12 cellular contexts compared by ENCODE assay signal in the genomic region with DNA sequence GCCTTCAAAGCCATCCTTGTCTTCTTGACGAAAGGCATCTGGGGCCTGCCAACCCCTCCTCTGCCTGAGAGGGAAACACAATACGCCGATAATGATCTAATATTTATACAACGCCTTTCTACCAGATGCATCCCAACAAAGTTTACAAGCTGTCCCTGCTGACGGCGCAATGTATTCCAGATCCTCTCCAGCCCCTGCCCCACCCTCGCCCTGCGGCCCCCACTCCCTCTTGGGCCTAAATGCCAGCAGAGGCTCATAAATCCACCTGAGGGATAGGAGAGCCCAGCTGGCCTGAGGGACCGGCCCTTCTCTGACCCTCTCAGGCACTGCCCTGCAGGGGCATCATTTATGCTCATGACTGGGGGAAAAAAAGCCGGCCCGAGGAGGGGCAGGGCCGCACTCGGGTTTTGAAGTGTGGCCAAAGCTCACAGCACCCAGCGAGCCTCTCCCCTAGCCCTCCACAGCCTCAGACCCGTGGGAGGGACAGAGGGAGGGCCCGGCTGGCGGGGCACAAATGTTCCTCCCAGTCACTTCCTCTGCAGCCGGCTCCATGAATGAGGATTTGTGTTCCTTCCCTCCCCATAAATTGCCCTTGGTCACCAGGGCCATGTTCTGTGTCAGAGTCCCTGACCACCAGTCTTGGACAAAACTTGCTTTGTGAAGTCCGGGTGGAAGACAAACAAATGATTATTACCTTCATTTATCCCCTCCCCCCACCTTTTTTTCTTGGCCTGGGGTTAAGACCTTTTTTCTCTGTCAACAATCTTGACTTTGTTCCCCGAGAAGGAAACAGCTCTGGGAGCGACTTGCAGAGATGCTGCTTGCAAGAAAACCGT.
DNase-seq lines count a peak whose midpoint lies in the region; ATAC-seq and TF ChIP-seq lines count a peak whose summit lies in the region.
"Had no signal": no experiment of that assay in that cellular context is flagged by ENCODE, and none has a peak within 500 bp of the region (broad histone marks: within the 10 kb centered on the region; RNA-seq: fewer than 3 reads in every experiment).

No MANE protein-coding gene starts in this region.

- peaks cover 11% of the 10 kb centered on the region for H3K27me3 Mint-ChIP-seq in brain
- H3K27me3 Mint-ChIP-seq in activated CD8-positive, alpha-beta T cell treated with anti-CD3 and anti-CD28 coated beads for 36 hours: peaks cover 8% of the 10 kb centered on the region

- peaks cover 37% of the 10 kb centered on the region for H3K4me1 Mint-ChIP-seq in brain
- H3K4me1 Mint-ChIP-seq in activated CD8-positive, alpha-beta T cell treated with anti-CD3 and anti-CD28 coated beads for 36 hours (ENCODE audit: low read depth): peaks cover under 1% of the 10 kb centered on the region
- H3K4me1 Mint-ChIP-seq: activated naive CD4-positive, alpha-beta T cell treated with anti-CD3 and anti-CD28 coated beads, Interleukin-2, amount 50 U/mL, for 24 hours; CD8-positive, alpha-beta memory T cell had no signal

- H3K9me3 Mint-ChIP-seq in brain: peaks cover 0 to 2% (median 0%) of the 10 kb centered on the region in 5 experiments
- no peaks in the 10 kb centered on the region for H3K9me3 Mint-ChIP-seq in activated CD8-positive, alpha-beta T cell treated with anti-CD3 and anti-CD28 coated beads for 36 hours
- H3K9me3 Mint-ChIP-seq: activated naive CD4-positive, alpha-beta T cell treated with anti-CD3 and anti-CD28 coated beads, Interleukin-2, amount 50 U/mL, for 24 hours; CD8-positive, alpha-beta memory T cell had no signal

- H3K9me3 ChIP-seq in HEK293 (ENCODE audit: control insufficient read depth, insufficient read depth, low read depth, low read length): no peaks in the 10 kb centered on the region
- no peaks in the 10 kb centered on the region for H3K9me3 ChIP-seq in sigmoid colon

- no peak for TF ChIP-seq POLR2A in sigmoid colon (IDR thresholded peaks at IDR 0.05)

- peak; percentile 83 for ATAC-seq in left colon
- ATAC-seq in activated CD8-positive, alpha-beta T cell treated with anti-CD3 and anti-CD28 coated beads for 36 hours: no peak

- POLR2A ChIA-PET in HEK293 (lab: Yijun Ruan, JAX): no interaction called here
- POLR2A ChIA-PET in activated CD8-positive, alpha-beta T cell treated with anti-CD3 and anti-CD28 coated beads for 36 hours (lab: Charles Lee): no interaction called here

- H3K4me3 ChIP-seq in HEK293 (ENCODE audit: low read depth, low read length) (no peak overlapping the region), sigmoid colon (no peak overlapping the region)

- 15 to 42% methylated on average over 22 of the region's 22 CpGs for WGBS in sigmoid colon, 2 donors

- H3K36me3 ChIP-seq in HEK293 (ENCODE audit: control insufficient read depth in 2 of 2, insufficient read depth in 1 of 2, low read length in 2 of 2): no peaks in the 10 kb centered on the region
- H3K36me3 ChIP-seq in sigmoid colon: no peaks in the 10 kb centered on the region

- H3K27me3 ChIP-seq in sigmoid colon: peaks cover 0 to 35% (median 0%) of the 10 kb centered on the region in 3 donors

- H3K4me1 ChIP-seq in HEK293 (ENCODE audit: control insufficient read depth, insufficient read depth, low read length) (peaks cover 8% of the 10 kb centered on the region), sigmoid colon (peaks cover 0 to 5% (median 2%) of the 10 kb centered on the region in 4 donors)

- H3K4me3 Mint-ChIP-seq in brain: peak overlapping the region in 1 of 5 experiments; percentile 41
- H3K4me3 Mint-ChIP-seq in activated CD8-positive, alpha-beta T cell treated with anti-CD3 and anti-CD28 coated beads for 36 hours: no peak overlapping the region
- H3K4me3 Mint-ChIP-seq: activated naive CD4-positive, alpha-beta T cell treated with anti-CD3 and anti-CD28 coated beads, Interleukin-2, amount 50 U/mL, for 24 hours; CD8-positive, alpha-beta memory T cell had no signal

- H3K27ac Mint-ChIP-seq in brain: peak overlapping the region in 4 of 5 experiments; percentile 24 to 71 (median 52)
- H3K27ac Mint-ChIP-seq in activated CD8-positive, alpha-beta T cell treated with anti-CD3 and anti-CD28 coated beads for 36 hours: no peak overlapping the region
- H3K27ac Mint-ChIP-seq: activated naive CD4-positive, alpha-beta T cell treated with anti-CD3 and anti-CD28 coated beads, Interleukin-2, amount 50 U/mL, for 24 hours had no signal

- TF ChIP-seq CTCF in HEK293 (tag by site-specific recombination; IDR thresholded peaks at IDR 0.05): no peak
- no peak for TF ChIP-seq CTCF in brain (conservative IDR thresholded peaks at IDR 0.05)
- TF ChIP-seq CTCF in sigmoid colon (IDR thresholded peaks at IDR 0.05): no peak
- no peak for TF ChIP-seq CTCF in activated CD8-positive, alpha-beta T cell treated with anti-CD3 and anti-CD28 coated beads for 36 hours (IDR thresholded peaks at IDR 0.05)

- CTCF ChIA-PET in HEK293 (lab: Yijun Ruan, JAX): interaction anchor here (2.3 kb wide), 1 partner anchor 132 kb away, joined by 11 read pairs; no protein-coding TSS in a partner anchor
- CTCF ChIA-PET in activated CD8-positive, alpha-beta T cell treated with anti-CD3 and anti-CD28 coated beads for 36 hours (lab: Charles Lee): no interaction called here

- H3K36me3 Mint-ChIP-seq in brain: no peaks in the 10 kb centered on the region
- no peaks in the 10 kb centered on the region for H3K36me3 Mint-ChIP-seq in activated CD8-positive, alpha-beta T cell treated with anti-CD3 and anti-CD28 coated beads for 36 hours (ENCODE audit: low read depth)
- H3K36me3 Mint-ChIP-seq: activated naive CD4-positive, alpha-beta T cell treated with anti-CD3 and anti-CD28 coated beads, Interleukin-2, amount 50 U/mL, for 24 hours; CD8-positive, alpha-beta memory T cell had no signal

- no peak for TF ChIP-seq EP300 in sigmoid colon (IDR thresholded peaks at IDR 0.05)

- DNase-seq in left colon (peak in 1 of 2 donors; percentile 42), sigmoid colon (peak; percentile 77), GM03348 (ENCODE audit: low spot score) (no peak), NCI-H146 (lab: John Stamatoyannopoulos, UW) (no peak), NCI-H524 (lab: John Stamatoyannopoulos, UW) (no peak)
- DNase-seq in activated CD8-positive, alpha-beta T cell treated with anti-CD3 and anti-CD28 coated beads for 36 hours: no peak
- DNase-seq: activated CD4-positive, CD25-positive, alpha-beta regulatory T cell treated with anti-CD3 and anti-CD28 coated beads, Interleukin-2, amount 50 U/mL, for 72 hours; CD8-positive, alpha-beta memory T cell; effector memory CD4-positive, alpha-beta T cell had no signal

- intact Hi-C loops in left colon (cut with DNase I, micrococcal nuclease) (no loop called here), sigmoid colon (cut with DNase I) (no loop called here)
- intact Hi-C loops in activated CD8-positive, alpha-beta T cell treated with anti-CD3 and anti-CD28 coated beads for 36 hours (cut with micrococcal nuclease): no loop called here

- peak overlapping the region; percentile 28; the same call in 1 of the 2 replicates for H3K27ac ChIP-seq in HEK293 (ENCODE audit: extremely low read depth, low read depth, low read length)
- H3K27ac ChIP-seq in sigmoid colon: peak overlapping the region in 3 of 4 donors; percentile 32 to 53 (median 41)

TF ChIP-seq in HEK293, 187 proteins besides CTCF, POLR2A, EP300 and RAD21:
- no peak for TF ChIP-seq KLF9 (tag by site-specific recombination; IDR thresholded peaks at IDR 0.05; ENCODE audit: low read depth)
- TF ChIP-seq, protein P1, sequence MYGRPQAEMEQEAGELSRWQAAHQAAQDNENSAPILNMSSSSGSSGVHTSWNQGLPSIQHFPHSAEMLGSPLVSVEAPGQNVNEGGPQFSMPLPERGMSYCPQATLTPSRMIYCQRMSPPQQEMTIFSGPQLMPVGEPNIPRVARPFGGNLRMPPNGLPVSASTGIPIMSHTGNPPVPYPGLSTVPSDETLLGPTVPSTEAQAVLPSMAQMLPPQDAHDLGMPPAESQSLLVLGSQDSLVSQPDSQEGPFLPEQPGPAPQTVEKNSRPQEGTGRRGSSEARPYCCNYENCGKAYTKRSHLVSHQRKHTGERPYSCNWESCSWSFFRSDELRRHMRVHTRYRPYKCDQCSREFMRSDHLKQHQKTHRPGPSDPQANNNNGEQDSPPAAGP (tag by site-specific recombination; IDR thresholded peaks at IDR 0.05): peak; percentile 97
- TF ChIP-seq, protein P2, sequence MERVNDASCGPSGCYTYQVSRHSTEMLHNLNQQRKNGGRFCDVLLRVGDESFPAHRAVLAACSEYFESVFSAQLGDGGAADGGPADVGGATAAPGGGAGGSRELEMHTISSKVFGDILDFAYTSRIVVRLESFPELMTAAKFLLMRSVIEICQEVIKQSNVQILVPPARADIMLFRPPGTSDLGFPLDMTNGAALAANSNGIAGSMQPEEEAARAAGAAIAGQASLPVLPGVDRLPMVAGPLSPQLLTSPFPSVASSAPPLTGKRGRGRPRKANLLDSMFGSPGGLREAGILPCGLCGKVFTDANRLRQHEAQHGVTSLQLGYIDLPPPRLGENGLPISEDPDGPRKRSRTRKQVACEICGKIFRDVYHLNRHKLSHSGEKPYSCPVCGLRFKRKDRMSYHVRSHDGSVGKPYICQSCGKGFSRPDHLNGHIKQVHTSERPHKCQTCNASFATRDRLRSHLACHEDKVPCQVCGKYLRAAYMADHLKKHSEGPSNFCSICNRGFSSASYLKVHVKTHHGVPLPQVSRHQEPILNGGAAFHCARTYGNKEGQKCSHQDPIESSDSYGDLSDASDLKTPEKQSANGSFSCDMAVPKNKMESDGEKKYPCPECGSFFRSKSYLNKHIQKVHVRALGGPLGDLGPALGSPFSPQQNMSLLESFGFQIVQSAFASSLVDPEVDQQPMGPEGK (tag by site-specific recombination; IDR thresholded peaks at IDR 0.05): peak; percentile 30; the same call in 1 of the 2 replicates
- TF ChIP-seq ZBTB8A (tag by site-specific recombination; IDR thresholded peaks at IDR 0.05): 0 out of 2 replicates have a peak, but pooled peaks have one; percentile 14
- TF ChIP-seq ZBTB20 (tag by site-specific recombination; IDR thresholded peaks at IDR 0.05): peak; percentile 65; the same call in 1 of the 2 replicates
- peak; percentile 40; the same call in 1 of the 2 replicates for TF ChIP-seq WT1 (tag by site-specific recombination; IDR thresholded peaks at IDR 0.05)
- TF ChIP-seq ZIC2 (tag by site-specific recombination; IDR thresholded peaks at IDR 0.05): peak; percentile 41
- TF ChIP-seq KLF1 (tag by site-specific recombination; IDR thresholded peaks at IDR 0.05): peak; percentile 77
- peak; percentile 30 for TF ChIP-seq EGR2 (tag by site-specific recombination; IDR thresholded peaks at IDR 0.05; ENCODE audit: low read depth)
- 0 out of 2 replicates have a peak, but pooled peaks have one; percentile 32 for TF ChIP-seq SP7 (tag by site-specific recombination; IDR thresholded peaks at IDR 0.05)
- TF ChIP-seq ZNF132 (tag by site-specific recombination; IDR thresholded peaks at IDR 0.05; ENCODE audit: borderline replicate concordance): no peak
- peak; percentile 48 for TF ChIP-seq ZFHX2 (tag by site-specific recombination; conservative IDR thresholded peaks at IDR 0.05)
- TF ChIP-seq SP2 (tag by site-specific recombination; IDR thresholded peaks at IDR 0.05): peak; percentile 39
- TF ChIP-seq ZFP69B (tag by site-specific recombination; IDR thresholded peaks at IDR 0.05): no peak
TF ChIP-seq in HEK293: peak in this region for 11.
